ENCODE assay signal across 8 cellular contexts in the genomic region with DNA sequence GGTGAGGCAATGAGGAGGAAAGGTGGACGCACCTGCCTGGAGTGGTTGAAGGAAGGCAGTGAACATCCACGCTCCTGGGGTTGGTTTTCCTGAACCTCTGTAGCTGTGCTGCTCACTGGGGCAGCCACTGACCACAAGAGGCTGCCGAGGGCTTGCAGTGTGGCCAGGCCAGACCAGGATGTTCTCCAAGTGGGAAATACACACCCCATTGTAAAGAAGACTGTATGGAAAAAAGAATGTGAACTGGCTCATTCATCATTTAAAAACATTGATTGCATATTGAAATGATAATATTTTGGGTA.
DNase-seq lines count a peak whose midpoint lies in the region; ATAC-seq and TF ChIP-seq lines count a peak whose summit lies in the region.

No MANE protein-coding gene starts in this region.

- TF ChIP-seq CTCF in GM12864 (IDR thresholded peaks at IDR 0.05; ENCODE audit: low read depth, low read length, missing control alignments), result no peak
- TF ChIP-seq CTCF in Panc1 (IDR thresholded peaks at IDR 0.05), result peak; percentile 79
- peak; percentile 63 for TF ChIP-seq CTCF in epithelial cell of proximal tubule (conservative IDR thresholded peaks at IDR 0.05; ENCODE audit: low read depth, low read length)
- TF ChIP-seq CTCF in GM10266 (IDR thresholded peaks at IDR 0.05; ENCODE audit: control insufficient read depth, insufficient read depth, low read depth, missing control alignments), result no peak

- peaks cover 34 to 59% (median 52%) of the 10 kb centered on the region in 5 donors for H3K27me3 Mint-ChIP-seq in naive thymus-derived CD4-positive, alpha-beta T cell

- no peaks in the 10 kb centered on the region for H3K36me3 Mint-ChIP-seq in naive thymus-derived CD4-positive, alpha-beta T cell

- H3K4me3 ChIP-seq in GM12864 (ENCODE audit: low read depth, low read length) (peak overlapping the region; percentile 66; the same call in 1 of the 2 replicates), Panc1 (ENCODE audit: low read depth in 2 of 2, low read length in 2 of 2) (peak overlapping the region; percentile 49 to 66), epithelial cell of proximal tubule (ENCODE audit: low read depth, low read length) (peak overlapping the region; percentile 68)
- no peak overlapping the region for H3K4me3 ChIP-seq in naive thymus-derived CD4-positive, alpha-beta T cell (ENCODE audit: low read length)

- intact Hi-C loops in Panc1 (cut with micrococcal nuclease; ENCODE audit: unreplicated experiment), result no loop called here
- intact Hi-C loops in naive thymus-derived CD4-positive, alpha-beta T cell (cut with micrococcal nuclease), result loop anchor here in 1 of 2 donors (2.0 kb wide), 1 partner anchor 22 kb away; no protein-coding TSS in a partner anchor

- CTCF ChIA-PET in Panc1 (lab: Charles Lee), result no interaction called here
- CTCF ChIA-PET in naive thymus-derived CD4-positive, alpha-beta T cell (lab: Charles Lee), result no interaction called here

- H3K4me1 ChIP-seq in Panc1 (ENCODE audit: control insufficient read depth, insufficient read depth, low read length), result peaks cover 8% of the 10 kb centered on the region; the same call in 1 of the 2 replicates
- H3K4me1 ChIP-seq in naive thymus-derived CD4-positive, alpha-beta T cell (ENCODE audit: control insufficient read depth in 2 of 2, insufficient read depth in 2 of 2, low read length in 2 of 2), result no peaks in the 10 kb centered on the region

- H3K9me3 Mint-ChIP-seq in naive thymus-derived CD4-positive, alpha-beta T cell, result no peaks in the 10 kb centered on the region

- no peaks in the 10 kb centered on the region for H3K9me3 ChIP-seq in Panc1 (ENCODE audit: control insufficient read depth, insufficient read depth, low read depth, low read length)
- no peaks in the 10 kb centered on the region for H3K9me3 ChIP-seq in naive thymus-derived CD4-positive, alpha-beta T cell (ENCODE audit: control insufficient read depth in 2 of 3, low read length in 3 of 3)

- H3K27ac ChIP-seq in Panc1 (ENCODE audit: low read length), result peak overlapping the region; percentile 60; the same call in 1 of the 2 replicates
- H3K27ac ChIP-seq in naive thymus-derived CD4-positive, alpha-beta T cell (ENCODE audit: low read depth, low read length), result no peak overlapping the region

- DNase-seq in GM12864 (ENCODE audit: low read depth), result no peak
- DNase-seq in Panc1 (ENCODE audit: low read depth, low spot score), result no peak
- peak; percentile 30 for DNase-seq in epithelial cell of proximal tubule (ENCODE audit: low read depth)
- DNase-seq in naive thymus-derived CD4-positive, alpha-beta T cell, result no peak
- no peak for DNase-seq in NOMO-1 treated with DMSO at 0.1 percent for 48 hours (lab: John Stamatoyannopoulos, UW; ENCODE audit: unreplicated experiment)
- DNase-seq in NCI-H510A treated with DMSO at 0.1 percent for 48 hours (lab: John Stamatoyannopoulos, UW), result no peak
- no peak for DNase-seq in GM10266 (ENCODE audit: extremely low spot score)

- peaks cover 7 to 16% (median 12%) of the 10 kb centered on the region in 7 donors for H3K4me1 Mint-ChIP-seq in naive thymus-derived CD4-positive, alpha-beta T cell

- POLR2A ChIA-PET in Panc1 (lab: Charles Lee), result no interaction called here
- POLR2A ChIA-PET in naive thymus-derived CD4-positive, alpha-beta T cell (lab: Charles Lee), result no interaction called here

- BruUV-seq in Panc1 (replicated peaks; lab: Mats Ljungman, UMichigan), result no TSS peak

- no peaks in the 10 kb centered on the region for H3K36me3 ChIP-seq in Panc1 (ENCODE audit: control insufficient read depth, insufficient read depth, low read length)
- no peaks in the 10 kb centered on the region for H3K36me3 ChIP-seq in naive thymus-derived CD4-positive, alpha-beta T cell (ENCODE audit: control insufficient read depth in 2 of 3, insufficient read depth in 3 of 3, low read length in 3 of 3)

- in situ Hi-C loops in Panc1 (cut with HindIII; ENCODE audit: low pct_unique_long_range_greater_than_20kb, low sequenced_read_pairs), result no loop called here

- peaks cover 7% of the 10 kb centered on the region; the same call in 1 of the 2 replicates for H3K27me3 ChIP-seq in Panc1 (ENCODE audit: control insufficient read depth, insufficient read depth, low read length)
- H3K27me3 ChIP-seq in naive thymus-derived CD4-positive, alpha-beta T cell (ENCODE audit: control insufficient read depth in 2 of 2, insufficient read depth in 2 of 2, low read length in 2 of 2), result peaks cover 0 to 6% of the 10 kb centered on the region in 2 donors

- peak overlapping the region; percentile 72 to 98 (median 90) for H3K4me3 Mint-ChIP-seq in naive thymus-derived CD4-positive, alpha-beta T cell

- ATAC-seq in Panc1, result peak; percentile 87
- peak; percentile 14 for ATAC-seq in naive thymus-derived CD4-positive, alpha-beta T cell
- ATAC-seq in HG03135 (IDR thresholded peaks at IDR 0.05; ENCODE audit: unreplicated experiment), result no peak

- H3K27ac Mint-ChIP-seq in naive thymus-derived CD4-positive, alpha-beta T cell, result peak overlapping the region in 1 of 9 donors; percentile 20

Comparison
In these comparisons a context has a peak if more than half of its experiments do, and no peak if none do; other contexts are left out.
1. CTCF ChIP-seq: peak in Panc1 (single experiment) and epithelial cell of proximal tubule (single experiment); none in GM12864 (single experiment) and GM10266 (single experiment).